1 cellular context compared by ENCODE assay signal in genomic region chr15:50718700-50719125, GRCh38.
TF ChIP-seq lines count a peak whose summit lies in the region.

No MANE protein-coding gene starts in this region.

TF ChIP-seq in HepG2, 621 proteins besides CTCF, POLR2A, EP300 and RAD21 (continued from another document and continues in another):
- TF ChIP-seq, protein P1, sequence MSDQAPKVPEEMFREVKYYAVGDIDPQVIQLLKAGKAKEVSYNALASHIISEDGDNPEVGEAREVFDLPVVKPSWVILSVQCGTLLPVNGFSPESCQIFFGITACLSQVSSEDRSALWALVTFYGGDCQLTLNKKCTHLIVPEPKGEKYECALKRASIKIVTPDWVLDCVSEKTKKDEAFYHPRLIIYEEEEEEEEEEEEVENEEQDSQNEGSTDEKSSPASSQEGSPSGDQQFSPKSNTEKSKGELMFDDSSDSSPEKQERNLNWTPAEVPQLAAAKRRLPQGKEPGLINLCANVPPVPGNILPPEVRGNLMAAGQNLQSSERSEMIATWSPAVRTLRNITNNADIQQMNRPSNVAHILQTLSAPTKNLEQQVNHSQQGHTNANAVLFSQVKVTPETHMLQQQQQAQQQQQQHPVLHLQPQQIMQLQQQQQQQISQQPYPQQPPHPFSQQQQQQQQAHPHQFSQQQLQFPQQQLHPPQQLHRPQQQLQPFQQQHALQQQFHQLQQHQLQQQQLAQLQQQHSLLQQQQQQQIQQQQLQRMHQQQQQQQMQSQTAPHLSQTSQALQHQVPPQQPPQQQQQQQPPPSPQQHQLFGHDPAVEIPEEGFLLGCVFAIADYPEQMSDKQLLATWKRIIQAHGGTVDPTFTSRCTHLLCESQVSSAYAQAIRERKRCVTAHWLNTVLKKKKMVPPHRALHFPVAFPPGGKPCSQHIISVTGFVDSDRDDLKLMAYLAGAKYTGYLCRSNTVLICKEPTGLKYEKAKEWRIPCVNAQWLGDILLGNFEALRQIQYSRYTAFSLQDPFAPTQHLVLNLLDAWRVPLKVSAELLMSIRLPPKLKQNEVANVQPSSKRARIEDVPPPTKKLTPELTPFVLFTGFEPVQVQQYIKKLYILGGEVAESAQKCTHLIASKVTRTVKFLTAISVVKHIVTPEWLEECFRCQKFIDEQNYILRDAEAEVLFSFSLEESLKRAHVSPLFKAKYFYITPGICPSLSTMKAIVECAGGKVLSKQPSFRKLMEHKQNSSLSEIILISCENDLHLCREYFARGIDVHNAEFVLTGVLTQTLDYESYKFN (CRISPR knock-in tag; conservative IDR thresholded peaks at IDR 0.05) = peak; percentile 92
- TF ChIP-seq BATF2 (CRISPR knock-in tag; IDR thresholded peaks at IDR 0.05) (no peak), NFYC (CRISPR knock-in tag; IDR thresholded peaks at IDR 0.05) (no peak), NFATC3 (CRISPR knock-in tag; IDR thresholded peaks at IDR 0.05) (no peak), STAT6 (CRISPR knock-in tag; IDR thresholded peaks at IDR 0.05; ENCODE audit: borderline replicate concordance) (no peak), NCOA2 (CRISPR knock-in tag; IDR thresholded peaks at IDR 0.05) (peak; percentile 95), HNRNPL (IDR thresholded peaks at IDR 0.05; ENCODE audit: low read depth, low read length) (no peak), MNT (IDR thresholded peaks at IDR 0.05) (peak; percentile 50), ZNF766 (CRISPR knock-in tag; IDR thresholded peaks at IDR 0.05; ENCODE audit: borderline replicate concordance) (no peak), NCOR1 (IDR thresholded peaks at IDR 0.05; ENCODE audit: borderline replicate concordance, low read length) (peak; percentile 92), ZEB1 (IDR thresholded peaks at IDR 0.05; ENCODE audit: insufficient replicate concordance, low read depth) (no peak), ZBTB7A (CRISPR knock-in tag; IDR thresholded peaks at IDR 0.05) (no peak), ZNF543 (CRISPR knock-in tag; IDR thresholded peaks at IDR 0.05) (no peak), SMARCC2 (IDR thresholded peaks at IDR 0.05) (no peak), CCDC6 (CRISPR knock-in tag; IDR thresholded peaks at IDR 0.05) (no peak), PHF5A (CRISPR knock-in tag; IDR thresholded peaks at IDR 0.05; ENCODE audit: low read depth, unreplicated experiment) (peak; percentile 42), STAG1 (CRISPR knock-in tag; IDR thresholded peaks at IDR 0.05) (peak; percentile 17; the same call in 1 of the 2 replicates), NFE2 (CRISPR knock-in tag; IDR thresholded peaks at IDR 0.05) (no peak), ISL2 (CRISPR knock-in tag; IDR thresholded peaks at IDR 0.05) (peak; percentile 93), THYN1 (CRISPR knock-in tag; IDR thresholded peaks at IDR 0.05; ENCODE audit: borderline replicate concordance, low read depth) (no peak), ZNF652 (CRISPR knock-in tag; IDR thresholded peaks at IDR 0.05; ENCODE audit: borderline replicate concordance, low read depth) (peak; percentile 81), ZFP1 (CRISPR knock-in tag; IDR thresholded peaks at IDR 0.05) (peak; percentile 77; the same call in 1 of the 2 replicates), PBX2 (CRISPR knock-in tag; IDR thresholded peaks at IDR 0.05) (0 out of 2 replicates have a peak, but pooled peaks have one; percentile 15), MIER2 (CRISPR knock-in tag; IDR thresholded peaks at IDR 0.05) (peak; percentile 74; the same call in 1 of the 2 replicates), ZNF7 (CRISPR knock-in tag; IDR thresholded peaks at IDR 0.05) (no peak), HOXD1 (CRISPR knock-in tag; IDR thresholded peaks at IDR 0.05) (0 out of 2 replicates have a peak, but pooled peaks have one; percentile 49), SNRNP70 (IDR thresholded peaks at IDR 0.05; ENCODE audit: low read depth, low read length) (no peak), CEBPB (IDR thresholded peaks at IDR 0.05; ENCODE audit: borderline replicate concordance, low read depth, low read length) (peak; percentile 48; the same call in 1 of the 2 replicates), ZMAT3 (CRISPR knock-in tag; conservative IDR thresholded peaks at IDR 0.05) (peak; percentile 64; the same call in 1 of the 2 replicates)
- TF ChIP-seq, protein P2, sequence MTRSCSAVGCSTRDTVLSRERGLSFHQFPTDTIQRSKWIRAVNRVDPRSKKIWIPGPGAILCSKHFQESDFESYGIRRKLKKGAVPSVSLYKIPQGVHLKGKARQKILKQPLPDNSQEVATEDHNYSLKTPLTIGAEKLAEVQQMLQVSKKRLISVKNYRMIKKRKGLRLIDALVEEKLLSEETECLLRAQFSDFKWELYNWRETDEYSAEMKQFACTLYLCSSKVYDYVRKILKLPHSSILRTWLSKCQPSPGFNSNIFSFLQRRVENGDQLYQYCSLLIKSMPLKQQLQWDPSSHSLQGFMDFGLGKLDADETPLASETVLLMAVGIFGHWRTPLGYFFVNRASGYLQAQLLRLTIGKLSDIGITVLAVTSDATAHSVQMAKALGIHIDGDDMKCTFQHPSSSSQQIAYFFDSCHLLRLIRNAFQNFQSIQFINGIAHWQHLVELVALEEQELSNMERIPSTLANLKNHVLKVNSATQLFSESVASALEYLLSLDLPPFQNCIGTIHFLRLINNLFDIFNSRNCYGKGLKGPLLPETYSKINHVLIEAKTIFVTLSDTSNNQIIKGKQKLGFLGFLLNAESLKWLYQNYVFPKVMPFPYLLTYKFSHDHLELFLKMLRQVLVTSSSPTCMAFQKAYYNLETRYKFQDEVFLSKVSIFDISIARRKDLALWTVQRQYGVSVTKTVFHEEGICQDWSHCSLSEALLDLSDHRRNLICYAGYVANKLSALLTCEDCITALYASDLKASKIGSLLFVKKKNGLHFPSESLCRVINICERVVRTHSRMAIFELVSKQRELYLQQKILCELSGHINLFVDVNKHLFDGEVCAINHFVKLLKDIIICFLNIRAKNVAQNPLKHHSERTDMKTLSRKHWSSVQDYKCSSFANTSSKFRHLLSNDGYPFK (CRISPR knock-in tag; IDR thresholded peaks at IDR 0.05; ENCODE audit: borderline replicate concordance) = no peak
- TF ChIP-seq, protein P3, sequence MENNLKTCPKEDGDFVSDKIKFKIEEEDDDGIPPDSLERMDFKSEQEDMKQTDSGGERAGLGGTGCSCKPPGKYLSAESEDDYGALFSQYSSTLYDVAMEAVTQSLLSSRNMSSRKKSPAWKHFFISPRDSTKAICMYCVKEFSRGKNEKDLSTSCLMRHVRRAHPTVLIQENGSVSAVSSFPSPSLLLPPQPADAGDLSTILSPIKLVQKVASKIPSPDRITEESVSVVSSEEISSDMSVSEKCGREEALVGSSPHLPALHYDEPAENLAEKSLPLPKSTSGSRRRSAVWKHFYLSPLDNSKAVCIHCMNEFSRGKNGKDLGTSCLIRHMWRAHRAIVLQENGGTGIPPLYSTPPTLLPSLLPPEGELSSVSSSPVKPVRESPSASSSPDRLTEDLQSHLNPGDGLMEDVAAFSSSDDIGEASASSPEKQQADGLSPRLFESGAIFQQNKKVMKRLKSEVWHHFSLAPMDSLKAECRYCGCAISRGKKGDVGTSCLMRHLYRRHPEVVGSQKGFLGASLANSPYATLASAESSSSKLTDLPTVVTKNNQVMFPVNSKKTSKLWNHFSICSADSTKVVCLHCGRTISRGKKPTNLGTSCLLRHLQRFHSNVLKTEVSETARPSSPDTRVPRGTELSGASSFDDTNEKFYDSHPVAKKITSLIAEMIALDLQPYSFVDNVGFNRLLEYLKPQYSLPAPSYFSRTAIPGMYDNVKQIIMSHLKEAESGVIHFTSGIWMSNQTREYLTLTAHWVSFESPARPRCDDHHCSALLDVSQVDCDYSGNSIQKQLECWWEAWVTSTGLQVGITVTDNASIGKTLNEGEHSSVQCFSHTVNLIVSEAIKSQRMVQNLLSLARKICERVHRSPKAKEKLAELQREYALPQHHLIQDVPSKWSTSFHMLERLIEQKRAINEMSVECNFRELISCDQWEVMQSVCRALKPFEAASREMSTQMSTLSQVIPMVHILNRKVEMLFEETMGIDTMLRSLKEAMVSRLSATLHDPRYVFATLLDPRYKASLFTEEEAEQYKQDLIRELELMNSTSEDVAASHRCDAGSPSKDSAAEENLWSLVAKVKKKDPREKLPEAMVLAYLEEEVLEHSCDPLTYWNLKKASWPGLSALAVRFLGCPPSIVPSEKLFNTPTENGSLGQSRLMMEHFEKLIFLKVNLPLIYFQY (CRISPR knock-in tag; IDR thresholded peaks at IDR 0.05; ENCODE audit: borderline replicate concordance) = peak; percentile 55; the same call in 1 of the 2 replicates
- TF ChIP-seq, protein P4, sequence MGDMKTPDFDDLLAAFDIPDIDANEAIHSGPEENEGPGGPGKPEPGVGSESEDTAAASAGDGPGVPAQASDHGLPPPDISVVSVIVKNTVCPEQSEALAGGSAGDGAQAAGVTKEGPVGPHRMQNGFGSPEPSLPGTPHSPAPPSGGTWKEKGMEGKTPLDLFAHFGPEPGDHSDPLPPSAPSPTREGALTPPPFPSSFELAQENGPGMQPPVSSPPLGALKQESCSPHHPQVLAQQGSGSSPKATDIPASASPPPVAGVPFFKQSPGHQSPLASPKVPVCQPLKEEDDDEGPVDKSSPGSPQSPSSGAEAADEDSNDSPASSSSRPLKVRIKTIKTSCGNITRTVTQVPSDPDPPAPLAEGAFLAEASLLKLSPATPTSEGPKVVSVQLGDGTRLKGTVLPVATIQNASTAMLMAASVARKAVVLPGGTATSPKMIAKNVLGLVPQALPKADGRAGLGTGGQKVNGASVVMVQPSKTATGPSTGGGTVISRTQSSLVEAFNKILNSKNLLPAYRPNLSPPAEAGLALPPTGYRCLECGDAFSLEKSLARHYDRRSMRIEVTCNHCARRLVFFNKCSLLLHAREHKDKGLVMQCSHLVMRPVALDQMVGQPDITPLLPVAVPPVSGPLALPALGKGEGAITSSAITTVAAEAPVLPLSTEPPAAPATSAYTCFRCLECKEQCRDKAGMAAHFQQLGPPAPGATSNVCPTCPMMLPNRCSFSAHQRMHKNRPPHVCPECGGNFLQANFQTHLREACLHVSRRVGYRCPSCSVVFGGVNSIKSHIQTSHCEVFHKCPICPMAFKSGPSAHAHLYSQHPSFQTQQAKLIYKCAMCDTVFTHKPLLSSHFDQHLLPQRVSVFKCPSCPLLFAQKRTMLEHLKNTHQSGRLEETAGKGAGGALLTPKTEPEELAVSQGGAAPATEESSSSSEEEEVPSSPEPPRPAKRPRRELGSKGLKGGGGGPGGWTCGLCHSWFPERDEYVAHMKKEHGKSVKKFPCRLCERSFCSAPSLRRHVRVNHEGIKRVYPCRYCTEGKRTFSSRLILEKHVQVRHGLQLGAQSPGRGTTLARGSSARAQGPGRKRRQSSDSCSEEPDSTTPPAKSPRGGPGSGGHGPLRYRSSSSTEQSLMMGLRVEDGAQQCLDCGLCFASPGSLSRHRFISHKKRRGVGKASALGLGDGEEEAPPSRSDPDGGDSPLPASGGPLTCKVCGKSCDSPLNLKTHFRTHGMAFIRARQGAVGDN (CRISPR knock-in tag; IDR thresholded peaks at IDR 0.05) = no peak
- TF ChIP-seq, protein P5, sequence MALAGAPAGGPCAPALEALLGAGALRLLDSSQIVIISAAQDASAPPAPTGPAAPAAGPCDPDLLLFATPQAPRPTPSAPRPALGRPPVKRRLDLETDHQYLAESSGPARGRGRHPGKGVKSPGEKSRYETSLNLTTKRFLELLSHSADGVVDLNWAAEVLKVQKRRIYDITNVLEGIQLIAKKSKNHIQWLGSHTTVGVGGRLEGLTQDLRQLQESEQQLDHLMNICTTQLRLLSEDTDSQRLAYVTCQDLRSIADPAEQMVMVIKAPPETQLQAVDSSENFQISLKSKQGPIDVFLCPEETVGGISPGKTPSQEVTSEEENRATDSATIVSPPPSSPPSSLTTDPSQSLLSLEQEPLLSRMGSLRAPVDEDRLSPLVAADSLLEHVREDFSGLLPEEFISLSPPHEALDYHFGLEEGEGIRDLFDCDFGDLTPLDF (CRISPR knock-in tag; IDR thresholded peaks at IDR 0.05) = 0 out of 2 replicates have a peak, but pooled peaks have one; percentile 42
